ENCODE assay signal across 8 cellular contexts in genomic region chr6:105995403-105995699, GRCh38.
A peak's percentile ranks its signal among the peaks of the same experiment; 100 is the strongest.
DNase-seq lines count a peak whose midpoint lies in the region; ATAC-seq and TF ChIP-seq lines count a peak whose summit lies in the region.

No MANE protein-coding gene starts in this region.

- no peaks in the 10 kb centered on the region for H3K9me3 ChIP-seq in HUES64 (ENCODE audit: insufficient read depth, low read depth, low read length)

- DNase-seq in BJ (ENCODE audit: low read depth) (peak; percentile 9), astrocyte of the spinal cord (ENCODE audit: low read depth, low spot score) (no peak), GM13976 (ENCODE audit: low spot score) (no peak)
- DNase-seq in naive thymus-derived CD8-positive, alpha-beta T cell, result peak in 1 of 10 donors; percentile 34
- DNase-seq in activated CD4-positive, alpha-beta T cell treated with anti-CD3 and anti-CD28 coated beads, Interleukin-2, amount 50 U/mL, for 48 hours, result no peak

- H3K4me3 ChIP-seq in BJ (ENCODE audit: low read depth, low read length), result peak overlapping the region; percentile 65
- H3K4me3 ChIP-seq in HUES64 (ENCODE audit: low read length), result peak overlapping the region; percentile 64
- peak overlapping the region; percentile 67 for H3K4me3 ChIP-seq in astrocyte of the spinal cord (ENCODE audit: low read depth, low read length)

- H3K36me3 ChIP-seq in BJ (ENCODE audit: control insufficient read depth, insufficient read depth, low read length) (no peaks in the 10 kb centered on the region), HUES64 (ENCODE audit: insufficient read depth, low read length) (no peaks in the 10 kb centered on the region)

- no peak for ATAC-seq in naive thymus-derived CD8-positive, alpha-beta T cell
- ATAC-seq in HG03469 (IDR thresholded peaks at IDR 0.05; ENCODE audit: unreplicated experiment) (no peak), GM18870 (IDR thresholded peaks at IDR 0.05; ENCODE audit: unreplicated experiment) (no peak)

- H3K4me1 Mint-ChIP-seq in naive thymus-derived CD8-positive, alpha-beta T cell, result peaks cover 17 to 35% (median 25%) of the 10 kb centered on the region in 4 donors

- no peak for TF ChIP-seq CTCF in BJ (IDR thresholded peaks at IDR 0.05; ENCODE audit: insufficient read depth, low read depth, low read length)
- no peak for TF ChIP-seq CTCF in astrocyte of the spinal cord (IDR thresholded peaks at IDR 0.05; ENCODE audit: low read depth, low read length)
- TF ChIP-seq CTCF in GM13976 (IDR thresholded peaks at IDR 0.05; ENCODE audit: borderline replicate concordance, control extremely low read depth, extremely low read depth, insufficient read depth, missing control alignments), result no peak

- H3K4me3 Mint-ChIP-seq in naive thymus-derived CD8-positive, alpha-beta T cell, result peak overlapping the region; percentile 88 to 98 (median 92)

- CTCF ChIA-PET in BJ (lab: Yijun Ruan, JAX), result interaction anchor here (0.7 to 4.3 kb wide), 4 partner anchors 89 to 296 kb away, joined by 3 to 26 read pairs (median 3); partner anchors contain the start of gene PRDM1

- in situ Hi-C loops in astrocyte of the spinal cord (cut with HindIII; ENCODE audit: low sequenced_read_pairs) (no loop called here), GM13976 (cut with MboI; ENCODE audit: low sequenced_read_pairs, unreplicated experiment) (no loop called here)

- H3K27ac Mint-ChIP-seq in naive thymus-derived CD8-positive, alpha-beta T cell, result peak overlapping the region in 1 of 10 donors; percentile 37

- H3K27ac ChIP-seq in HUES64 (ENCODE audit: low read depth, low read length), result no peak overlapping the region

- H3K27me3 Mint-ChIP-seq in naive thymus-derived CD8-positive, alpha-beta T cell, result peaks cover 31 to 71% (median 62%) of the 10 kb centered on the region in 5 donors

- no peak overlapping the region for H3K9ac ChIP-seq in HUES64 (ENCODE audit: low read depth, low read length)

- H3K36me3 Mint-ChIP-seq in naive thymus-derived CD8-positive, alpha-beta T cell, result peaks cover 0 to 5% (median 0%) of the 10 kb centered on the region in 3 donors

- 10% methylated on average over 3 of the region's 5 CpGs for WGBS in HUES64

- peaks cover 0 to 5% (median 0%) of the 10 kb centered on the region in 9 donors for H3K9me3 Mint-ChIP-seq in naive thymus-derived CD8-positive, alpha-beta T cell

- POLR2A ChIA-PET in BJ (lab: Charles Lee), result no interaction called here
- POLR2A ChIA-PET in naive thymus-derived CD8-positive, alpha-beta T cell (lab: Charles Lee), result interaction anchor here (2.9 kb wide), 1 partner anchor 122 kb away, joined by 10 read pairs; no protein-coding TSS in a partner anchor

- H3K4me1 ChIP-seq in HUES64 (ENCODE audit: insufficient read depth, low read length), result peaks cover 34% of the 10 kb centered on the region

- no peaks in the 10 kb centered on the region for H3K27me3 ChIP-seq in BJ (ENCODE audit: control insufficient read depth, insufficient read depth, low read length)
- peaks cover 82% of the 10 kb centered on the region for H3K27me3 ChIP-seq in HUES64 (ENCODE audit: insufficient read depth, low read length)
